Comparison of ENCODE assay signal across 1 cellular context in the genomic region with DNA sequence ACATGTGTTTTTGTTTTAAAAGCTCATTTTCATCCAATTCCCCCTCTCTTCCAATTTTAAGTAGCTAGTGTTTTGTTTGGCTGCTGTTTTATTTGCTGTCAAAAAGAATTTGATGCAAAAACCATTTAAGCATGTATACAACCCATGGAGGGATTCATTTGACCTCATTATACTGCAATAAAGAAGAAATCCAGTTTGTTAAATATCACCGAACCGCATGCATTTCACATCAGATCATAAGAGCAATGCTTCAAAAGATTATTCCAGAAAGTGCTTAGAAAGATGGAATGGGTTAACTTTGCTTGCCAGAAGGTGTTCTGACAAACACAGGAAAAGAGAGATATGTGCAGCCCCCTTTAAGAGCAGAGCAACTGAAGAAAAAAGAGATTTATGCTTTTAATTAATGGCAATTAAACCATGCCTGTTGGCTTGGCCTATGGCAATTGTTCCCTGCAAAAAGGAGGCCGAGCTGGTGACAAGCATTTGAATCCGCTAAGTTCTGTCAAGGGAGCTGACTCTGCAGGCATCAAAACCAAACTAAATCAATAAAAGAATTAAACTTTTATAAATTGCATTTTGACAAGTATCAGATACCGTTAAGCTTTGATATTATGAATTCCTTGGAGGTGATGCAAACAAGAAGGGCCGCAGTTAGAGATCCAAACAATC.
TF ChIP-seq lines count a peak whose summit lies in the region.

No MANE protein-coding gene starts in this region.

TF ChIP-seq in K562, 482 proteins besides CTCF, POLR2A, EP300 and RAD21:
- TF ChIP-seq CBX8 (IDR thresholded peaks at IDR 0.05; ENCODE audit: borderline replicate concordance, extremely low read depth, low read depth, low read length, poor library complexity, severe bottlenecking) = peak; percentile 52
- no peak for TF ChIP-seq ARNT (IDR thresholded peaks at IDR 0.05)
TF ChIP-seq in K562: peak in this region for 1.
